In genomic region chrX:71514367-71515038, GRCh38 we compare ENCODE assay signal across 9 cellular contexts. TPM values are rescaled to one million over a fixed set of nuclear protein-coding genes. Genes with fewer than 3 reads are reported as not detected.
A peak's percentile ranks its signal among the peaks of the same experiment; 100 is the strongest.
DNase-seq lines count a peak whose midpoint lies in the region; ATAC-seq and TF ChIP-seq lines count a peak whose summit lies in the region.
"Had no signal": no experiment of that assay in that cellular context is flagged by ENCODE, and none has a peak within 500 bp of the region (broad histone marks: within the 10 kb centered on the region; RNA-seq: fewer than 3 reads in every experiment).

No MANE protein-coding gene starts in this region.

- 37 to 46% methylated on average over 5 of the region's 5 CpGs for WGBS in aorta, 2 donors

- POLR2A ChIA-PET in activated CD4-positive, alpha-beta memory T cell treated with anti-CD3 and anti-CD28 coated beads, Interleukin-2, amount 10 ng/mL, durations not matched to agents 7 days and 5 days (lab: Charles Lee): interaction anchor here (2.0 to 2.1 kb wide), 2 partner anchors 17 to 19 kb away, joined by 8 to 14 read pairs; partner anchors contain the start of gene OGT
- POLR2A ChIA-PET in RWPE1 (lab: Yijun Ruan, JAX; ENCODE audit: low non-redundant PET): no interaction called here

- no peak overlapping the region for H3K27ac Mint-ChIP-seq in activated CD4-positive, alpha-beta memory T cell treated with anti-CD3 and anti-CD28 coated beads, Interleukin-2, amount 10 ng/mL, durations not matched to agents 7 days and 5 days

- H3K27me3 Mint-ChIP-seq in activated CD4-positive, alpha-beta memory T cell treated with anti-CD3 and anti-CD28 coated beads, Interleukin-2, amount 10 ng/mL, durations not matched to agents 7 days and 5 days: no peaks in the 10 kb centered on the region

- DNase-seq in activated gamma-delta T cell treated with Interleukin-2 at 50 U/mL for 16 hours: peak; percentile 46
- no peak for DNase-seq in activated gamma-delta T cell (lab: John Stamatoyannopoulos, UW)
- peak; percentile 26 for DNase-seq in activated CD4-positive, alpha-beta memory T cell treated with anti-CD3 and anti-CD28 coated beads, Interleukin-2, amount 10 ng/mL, durations not matched to agents 7 days and 5 days
- DNase-seq in stimulated activated naive CD4-positive, alpha-beta T cell (lab: John Stamatoyannopoulos, UW): peak in 5 of 6 experiments; percentile 7 to 43 (median 13)
- no peak for DNase-seq in RWPE1 (ENCODE audit: low spot score)
- no peak for DNase-seq in medulla oblongata (ENCODE audit: extremely low spot score)
- no peak for DNase-seq in aorta

- H3K4me3 Mint-ChIP-seq in activated CD4-positive, alpha-beta memory T cell treated with anti-CD3 and anti-CD28 coated beads, Interleukin-2, amount 10 ng/mL, durations not matched to agents 7 days and 5 days: no peak overlapping the region

- no peak for TF ChIP-seq CTCF in RWPE1 (conservative IDR thresholded peaks at IDR 0.05; ENCODE audit: low read depth)

- H3K36me3 Mint-ChIP-seq in activated CD4-positive, alpha-beta memory T cell treated with anti-CD3 and anti-CD28 coated beads, Interleukin-2, amount 10 ng/mL, durations not matched to agents 7 days and 5 days (ENCODE audit: low read depth): no peaks in the 10 kb centered on the region

- no peaks in the 10 kb centered on the region for H3K4me1 ChIP-seq in aorta (ENCODE audit: control insufficient read depth in 1 of 2, insufficient read depth in 2 of 2, low read length in 2 of 2)

- peak; percentile 93 for ATAC-seq in HG03066 (IDR thresholded peaks at IDR 0.05; ENCODE audit: low read depth, unreplicated experiment)
- ATAC-seq in aorta (ENCODE audit: low FRiP score): no peak

- no peaks in the 10 kb centered on the region for H3K36me3 ChIP-seq in aorta (ENCODE audit: control insufficient read depth in 1 of 2, insufficient read depth in 2 of 2, low read length in 1 of 2)
- H3K36me3 ChIP-seq: BLaER1 treated with 17β-estradiol and CSF1 and Interleukin-3, amounts not matched to agents 10 nM and 100 nM had no signal

- intact Hi-C loops in aorta (cut with DNase I): no loop called here

- H3K27me3 ChIP-seq in aorta (ENCODE audit: control insufficient read depth in 1 of 2, insufficient read depth in 2 of 2, low read length in 1 of 2): no peaks in the 10 kb centered on the region

- peaks cover 4% of the 10 kb centered on the region for H3K9me3 Mint-ChIP-seq in activated CD4-positive, alpha-beta memory T cell treated with anti-CD3 and anti-CD28 coated beads, Interleukin-2, amount 10 ng/mL, durations not matched to agents 7 days and 5 days

- no peaks in the 10 kb centered on the region for H3K9me3 ChIP-seq in aorta (ENCODE audit: control insufficient read depth, low read length)

- CTCF ChIA-PET in activated CD4-positive, alpha-beta memory T cell treated with anti-CD3 and anti-CD28 coated beads, Interleukin-2, amount 10 ng/mL, durations not matched to agents 7 days and 5 days (lab: Charles Lee): no interaction called here
- CTCF ChIA-PET in RWPE1 (lab: Yijun Ruan, JAX): no interaction called here

- peaks cover 13% of the 10 kb centered on the region for H3K4me1 Mint-ChIP-seq in activated CD4-positive, alpha-beta memory T cell treated with anti-CD3 and anti-CD28 coated beads, Interleukin-2, amount 10 ng/mL, durations not matched to agents 7 days and 5 days

- H3K27ac ChIP-seq in RWPE1 (no peak overlapping the region), aorta (ENCODE audit: low read depth in 1 of 2, low read length in 2 of 2) (no peak overlapping the region)
- H3K27ac ChIP-seq: BLaER1 treated with 17β-estradiol and CSF1 and Interleukin-3, amounts not matched to agents 10 nM and 100 nM had no signal

- H3K4me3 ChIP-seq in aorta (ENCODE audit: low read length in 2 of 2): no peak overlapping the region
- H3K4me3 ChIP-seq: BLaER1 treated with 17β-estradiol and CSF1 and Interleukin-3, amounts not matched to agents 10 nM and 100 nM had no signal

RNA-seq across cellular contexts. Expression of gene OGT, which starts 18.4 kb away (rescaled TPM):
- 100 to 1,000 TPM; 360 to 382 TPM for total RNA-seq in activated CD4-positive, alpha-beta memory T cell treated with anti-CD3 and anti-CD28 coated beads, Interleukin-2, amount 10 ng/mL, durations not matched to agents 7 days and 5 days
- total RNA-seq in aorta: 100 to 1,000 TPM; 188 to 272 TPM
- polyA plus RNA-seq in aorta: 100 to 1,000 TPM in 1 of 2 donors, 10 to 100 TPM in 1; 10.1 to 107 TPM

Comparison
In these comparisons a context has a peak if more than half of its experiments do, and no peak if none do; other contexts are left out.
1. DNase-seq: peak in activated gamma-delta T cell treated with Interleukin-2 at 50 U/mL for 16 hours (single experiment), activated CD4-positive, alpha-beta memory T cell treated with anti-CD3 and anti-CD28 coated beads, Interleukin-2, amount 10 ng/mL, durations not matched to agents 7 days and 5 days (single experiment) and stimulated activated naive CD4-positive, alpha-beta T cell (5 of 6); none in activated gamma-delta T cell (single experiment), RWPE1 (single experiment), medulla oblongata (single experiment) and aorta (0 of 2).